Comparison of ENCODE assay signal across 19 cellular contexts in genomic region chr3:195838714-195839113, GRCh38. TPM values are rescaled to one million over a fixed set of nuclear protein-coding genes. Genes with fewer than 3 reads are reported as not detected.
DNase-seq lines count a peak whose midpoint lies in the region; ATAC-seq and TF ChIP-seq lines count a peak whose summit lies in the region.
"Had no signal": no experiment of that assay in that cellular context is flagged by ENCODE, and none has a peak within 500 bp of the region (broad histone marks: within the 10 kb centered on the region; RNA-seq: fewer than 3 reads in every experiment).

No MANE protein-coding gene starts in this region.

- H3K4me1 ChIP-seq in OCI-LY7 (ENCODE audit: insufficient read depth, low read length, poor library complexity, severe bottlenecking): peaks cover 23% of the 10 kb centered on the region
- no peaks in the 10 kb centered on the region for H3K4me1 ChIP-seq in naive thymus-derived CD4-positive, alpha-beta T cell (ENCODE audit: control insufficient read depth in 2 of 2, insufficient read depth in 2 of 2, low read length in 2 of 2)
- H3K4me1 ChIP-seq: BLaER1 treated with 17β-estradiol and CSF1 and Interleukin-3, amounts not matched to agents 10 nM and 100 nM; left lung; right atrium auricular region; upper lobe of right lung had no signal

- peaks cover 14% of the 10 kb centered on the region for H3K27me3 Mint-ChIP-seq in nephron progenitor cell (ENCODE audit: low read depth, poor library complexity)
- peaks cover 0 to 7% (median 0%) of the 10 kb centered on the region in 5 donors for H3K27me3 Mint-ChIP-seq in naive thymus-derived CD4-positive, alpha-beta T cell
- H3K27me3 Mint-ChIP-seq: activated T-helper 17 cell treated with anti-CD3 and anti-CD28 coated beads, Interleukin-2, amount 50 U/mL, for 72 hours had no signal

- DNase-seq in GM10266 (ENCODE audit: extremely low spot score) (peak; percentile 57), GM20000 (ENCODE audit: low spot score) (peak; percentile 68), OCI-LY7 (ENCODE audit: low spot score) (peak; percentile 80), nephron progenitor cell (no peak)
- no peak for DNase-seq in naive thymus-derived CD4-positive, alpha-beta T cell
- DNase-seq: DMS153, dorsolateral prefrontal cortex, left lung, NCI-H1694 treated with DMSO at 0.1 percent for 48 hours, NCI-H446, upper lobe of right lung had no signal

- no peaks in the 10 kb centered on the region for H3K36me3 ChIP-seq in OCI-LY7 (ENCODE audit: insufficient read depth, low read length)
- H3K36me3 ChIP-seq in naive thymus-derived CD4-positive, alpha-beta T cell (ENCODE audit: control insufficient read depth in 2 of 3, insufficient read depth in 3 of 3, low read length in 3 of 3): no peaks in the 10 kb centered on the region
- H3K36me3 ChIP-seq: BLaER1 treated with 17β-estradiol and CSF1 and Interleukin-3, amounts not matched to agents 10 nM and 100 nM; left lung; right atrium auricular region; upper lobe of right lung had no signal

- H3K79me2 ChIP-seq in OCI-LY7 (ENCODE audit: insufficient read depth, low read depth, low read length): no peaks in the 10 kb centered on the region

- CTCF ChIA-PET in OCI-LY7 (lab: Charles Lee; ENCODE audit: unreplicated experiment): interaction anchor here (1.9 kb wide), 1 partner anchor 12 kb away, joined by 9 read pairs; no protein-coding TSS in a partner anchor
- CTCF ChIA-PET in naive thymus-derived CD4-positive, alpha-beta T cell (lab: Charles Lee): interaction anchor here (0.6 kb wide), 1 partner anchor 272 kb away, joined by 3 read pairs; no protein-coding TSS in a partner anchor

- peak overlapping the region; percentile 68 for H3K27ac ChIP-seq in OCI-LY7 (ENCODE audit: low read depth, low read length, poor library complexity, severe bottlenecking)
- no peak overlapping the region for H3K27ac ChIP-seq in naive thymus-derived CD4-positive, alpha-beta T cell (ENCODE audit: low read depth, low read length)
- H3K27ac ChIP-seq: BLaER1 treated with 17β-estradiol and CSF1 and Interleukin-3, amounts not matched to agents 10 nM and 100 nM; dorsolateral prefrontal cortex; left lung; right atrium auricular region; upper lobe of right lung had no signal

- H3K9me2 ChIP-seq in OCI-LY7 (ENCODE audit: insufficient read depth, low read length): no peaks in the 10 kb centered on the region

- no peaks in the 10 kb centered on the region for H3K36me3 Mint-ChIP-seq in nephron progenitor cell (ENCODE audit: low read depth)
- no peaks in the 10 kb centered on the region for H3K36me3 Mint-ChIP-seq in naive thymus-derived CD4-positive, alpha-beta T cell

- no peaks in the 10 kb centered on the region for H3K9me3 ChIP-seq in OCI-LY7 (ENCODE audit: low read length)
- no peaks in the 10 kb centered on the region for H3K9me3 ChIP-seq in naive thymus-derived CD4-positive, alpha-beta T cell (ENCODE audit: control insufficient read depth in 2 of 3, low read length in 3 of 3)
- H3K9me3 ChIP-seq: left lung, right atrium auricular region, upper lobe of right lung had no signal

- H3K27me3 ChIP-seq in naive thymus-derived CD4-positive, alpha-beta T cell (ENCODE audit: control insufficient read depth in 2 of 2, insufficient read depth in 2 of 2, low read length in 2 of 2): no peaks in the 10 kb centered on the region
- H3K27me3 ChIP-seq: BLaER1 treated with 17β-estradiol and CSF1 and Interleukin-3, amounts not matched to agents 10 nM and 100 nM; dorsolateral prefrontal cortex; right atrium auricular region; upper lobe of right lung had no signal

- H3K4me2 ChIP-seq in OCI-LY7 (ENCODE audit: low read length): peak overlapping the region; percentile 67
- H3K4me2 ChIP-seq: BLaER1 treated with 17β-estradiol and CSF1 and Interleukin-3, amounts not matched to agents 10 nM and 100 nM had no signal

- ATAC-seq in HG02798 (IDR thresholded peaks at IDR 0.05; ENCODE audit: poor library complexity, unreplicated experiment) (peak; percentile 79), GM21381 (IDR thresholded peaks at IDR 0.05; ENCODE audit: unreplicated experiment) (no peak), GM18519 (IDR thresholded peaks at IDR 0.05; ENCODE audit: low FRiP score, unreplicated experiment) (no peak)
- no peak for ATAC-seq in naive thymus-derived CD4-positive, alpha-beta T cell
- ATAC-seq: activated T-helper 17 cell treated with anti-CD3 and anti-CD28 coated beads, Interleukin-2, amount 50 U/mL, for 72 hours; left lung; Right ventricle myocardium inferior had no signal

- H2AFZ ChIP-seq in OCI-LY7 (ENCODE audit: low read length): peak overlapping the region; percentile 70

- intact Hi-C loops in OCI-LY7 (cut with micrococcal nuclease; ENCODE audit: unreplicated experiment): no loop called here
- intact Hi-C loops in naive thymus-derived CD4-positive, alpha-beta T cell (cut with micrococcal nuclease): no loop called here

- H3K4me3 ChIP-seq in OCI-LY7 (ENCODE audit: low read depth, low read length, poor library complexity, severe bottlenecking): peak overlapping the region; percentile 11
- no peak overlapping the region for H3K4me3 ChIP-seq in naive thymus-derived CD4-positive, alpha-beta T cell (ENCODE audit: low read length)
- H3K4me3 ChIP-seq: BLaER1 treated with 17β-estradiol and CSF1 and Interleukin-3, amounts not matched to agents 10 nM and 100 nM; left lung; right atrium auricular region; upper lobe of right lung had no signal

- H3K4me3 Mint-ChIP-seq in nephron progenitor cell: no peak overlapping the region
- no peak overlapping the region for H3K4me3 Mint-ChIP-seq in naive thymus-derived CD4-positive, alpha-beta T cell
- H3K4me3 Mint-ChIP-seq: activated T-helper 17 cell treated with anti-CD3 and anti-CD28 coated beads, Interleukin-2, amount 50 U/mL, for 72 hours had no signal

- TF ChIP-seq CTCF in GM10266 (IDR thresholded peaks at IDR 0.05; ENCODE audit: control insufficient read depth, insufficient read depth, low read depth, missing control alignments): no peak
- TF ChIP-seq CTCF in GM20000 (IDR thresholded peaks at IDR 0.05; ENCODE audit: extremely low read depth, missing control alignments): no peak
- no peak for TF ChIP-seq CTCF in OCI-LY7 (conservative IDR thresholded peaks at IDR 0.05; ENCODE audit: low read length)
- TF ChIP-seq CTCF in nephron progenitor cell (IDR thresholded peaks at IDR 0.05): no peak

- no TSS peak for BruUV-seq in OCI-LY7 (replicated peaks; lab: Mats Ljungman, UMichigan)

- POLR2A ChIA-PET in OCI-LY7 (lab: Charles Lee): interaction anchor here (0.6 to 1.3 kb wide), 4 partner anchors 10 to 121 kb away, joined by 3 to 5 read pairs (median 4); no protein-coding TSS in a partner anchor
- POLR2A ChIA-PET in naive thymus-derived CD4-positive, alpha-beta T cell (lab: Charles Lee): no interaction called here

- no peaks in the 10 kb centered on the region for H4K20me1 ChIP-seq in OCI-LY7 (ENCODE audit: insufficient read depth, low read length)
- H4K20me1 ChIP-seq: BLaER1 treated with 17β-estradiol and CSF1 and Interleukin-3, amounts not matched to agents 10 nM and 100 nM had no signal

- H3K9me3 Mint-ChIP-seq in nephron progenitor cell: peaks cover 3% of the 10 kb centered on the region
- no peaks in the 10 kb centered on the region for H3K9me3 Mint-ChIP-seq in naive thymus-derived CD4-positive, alpha-beta T cell
- H3K9me3 Mint-ChIP-seq: activated T-helper 17 cell treated with anti-CD3 and anti-CD28 coated beads, Interleukin-2, amount 50 U/mL, for 72 hours had no signal

- peaks cover 29% of the 10 kb centered on the region for H3K4me1 Mint-ChIP-seq in nephron progenitor cell
- H3K4me1 Mint-ChIP-seq in naive thymus-derived CD4-positive, alpha-beta T cell: no peaks in the 10 kb centered on the region
- H3K4me1 Mint-ChIP-seq: activated T-helper 17 cell treated with anti-CD3 and anti-CD28 coated beads, Interleukin-2, amount 50 U/mL, for 72 hours had no signal

- no peak overlapping the region for H3K27ac Mint-ChIP-seq in nephron progenitor cell
- no peak overlapping the region for H3K27ac Mint-ChIP-seq in naive thymus-derived CD4-positive, alpha-beta T cell
- H3K27ac Mint-ChIP-seq: activated T-helper 17 cell treated with anti-CD3 and anti-CD28 coated beads, Interleukin-2, amount 50 U/mL, for 72 hours had no signal

RNA-seq across cellular contexts. Expression of gene MUC4, which starts 27.0 kb away (rescaled TPM):
- total RNA-seq in OCI-LY7 (2014; rRNA removed; shearing (Covaris generic)): 0.03 and 0.08 TPM in 2 replicates
- total RNA-seq in OCI-LY7 (2022): 0.11 and 0.42 TPM in 2 replicates
- total RNA-seq in naive thymus-derived CD4-positive, alpha-beta T cell: under 1 TPM in 2 of 5 experiments, not detected in 3; 0.07 to 0.48 TPM
- polyA plus RNA-seq in naive thymus-derived CD4-positive, alpha-beta T cell: not detected
- total RNA-seq: A172, Right ventricle myocardium inferior had no signal

Comparison
In these comparisons a context has a peak if more than half of its experiments do, and no peak if none do; other contexts are left out.
1. DNase-seq: peak in GM10266 (single experiment), GM20000 (single experiment) and OCI-LY7 (single experiment); none in nephron progenitor cell (single experiment) and naive thymus-derived CD4-positive, alpha-beta T cell (0 of 9).